Comparison of ENCODE assay signal across 26 cellular contexts in genomic region chr5:68957591-68957990, GRCh38.
"Had no signal": no experiment of that assay in that cellular context is flagged by ENCODE, and none has a peak within 500 bp of the region (broad histone marks: within the 10 kb centered on the region; RNA-seq: fewer than 3 reads in every experiment).

No MANE protein-coding gene starts in this region.

- H3K9me3 ChIP-seq: adrenal gland, breast epithelium had no signal

- H3K36me3 ChIP-seq: adrenal gland, breast epithelium had no signal

- H3K27me3 ChIP-seq: adrenal gland, breast epithelium had no signal

- H3K4me3 ChIP-seq: adrenal gland, breast epithelium, SK-N-MC had no signal

- H3K9me3 Mint-ChIP-seq: activated CD4-positive, alpha-beta memory T cell treated with anti-CD3 and anti-CD28 coated beads, Interleukin-2, amount 10 ng/mL, durations not matched to agents 7 days and 5 days; activated T-helper 2 cell treated with anti-CD3 and anti-CD28 coated beads, Interferon-gamma antibody, Interleukin-2, Interleukin-4, amounts not matched to agents 10 μg/mL and 5 μg/mL and 100 μg/mL, durations not matched to agents 14 hours and 24 hours and 36 hours; T-cell had no signal

- H3K27me3 Mint-ChIP-seq: activated CD4-positive, alpha-beta T cell treated with anti-CD3 and anti-CD28 coated beads for 36 hours; activated naive CD8-positive, alpha-beta T cell treated with anti-CD3 and anti-CD28 coated beads, Interleukin-2, amount 10 ng/mL, durations not matched to agents 7 days and 5 days; T-cell had no signal

- ATAC-seq: activated CD4-positive, alpha-beta T cell treated with anti-CD3 and anti-CD28 coated beads for 36 hours; T-cell had no signal

- H3K4me3 Mint-ChIP-seq: activated CD4-positive, alpha-beta memory T cell treated with anti-CD3 and anti-CD28 coated beads, Interleukin-2, amount 10 ng/mL, durations not matched to agents 7 days and 5 days; activated CD4-positive, alpha-beta T cell treated with anti-CD3 and anti-CD28 coated beads for 36 hours; activated naive CD8-positive, alpha-beta T cell treated with anti-CD3 and anti-CD28 coated beads, Interleukin-2, amount 10 ng/mL, durations not matched to agents 7 days and 5 days; T-cell had no signal

- H3K4me1 Mint-ChIP-seq: activated CD4-positive, alpha-beta memory T cell treated with anti-CD3 and anti-CD28 coated beads, Interleukin-2, amount 10 ng/mL, durations not matched to agents 7 days and 5 days; activated CD4-positive, alpha-beta T cell treated with anti-CD3 and anti-CD28 coated beads for 36 hours; activated naive CD8-positive, alpha-beta T cell treated with anti-CD3 and anti-CD28 coated beads, Interleukin-2, amount 10 ng/mL, durations not matched to agents 7 days and 5 days; T-cell had no signal

- H3K27ac Mint-ChIP-seq: activated CD4-positive, alpha-beta memory T cell treated with anti-CD3 and anti-CD28 coated beads, Interleukin-2, amount 10 ng/mL, durations not matched to agents 7 days and 5 days; activated CD4-positive, alpha-beta T cell treated with anti-CD3 and anti-CD28 coated beads for 36 hours; activated naive CD8-positive, alpha-beta T cell treated with anti-CD3 and anti-CD28 coated beads, Interleukin-2, amount 10 ng/mL, durations not matched to agents 7 days and 5 days; activated T-helper 2 cell treated with anti-CD3 and anti-CD28 coated beads, Interferon-gamma antibody, Interleukin-2, Interleukin-4, amounts not matched to agents 10 μg/mL and 5 μg/mL and 100 μg/mL, durations not matched to agents 14 hours and 24 hours and 36 hours; T-cell had no signal

- H3K36me3 Mint-ChIP-seq: activated naive CD8-positive, alpha-beta T cell treated with anti-CD3 and anti-CD28 coated beads, Interleukin-2, amount 10 ng/mL, durations not matched to agents 7 days and 5 days; T-cell had no signal

- DNase-seq: activated CD4-positive, alpha-beta memory T cell treated with anti-CD3 and anti-CD28 coated beads, Interleukin-2, amount 10 ng/mL, durations not matched to agents 7 days and 5 days; activated CD4-positive, alpha-beta T cell treated with anti-CD3 and anti-CD28 coated beads for 36 hours; activated CD4-positive, alpha-beta T cell treated with anti-CD3 and anti-CD28 coated beads, Interleukin-2, amount 50 U/mL, for 1 hour; activated gamma-delta T cell treated with Interleukin-2 at 50 U/mL for 16 hours; activated naive CD4-positive, alpha-beta T cell treated with anti-CD3 and anti-CD28 coated beads, Interleukin-2, amount 50 U/mL, for 16 hours; activated naive CD8-positive, alpha-beta T cell treated with anti-CD3 and anti-CD28 coated beads, Interleukin-2, amount 10 ng/mL, durations not matched to agents 7 days and 5 days; activated T-cell treated with anti-CD3 and anti-CD28 coated beads for 4 hours; activated T-cell treated with anti-CD3 and anti-CD28 coated beads, Interleukin-2, amount 50 U/mL, for 48 hours; adrenal gland; anterior cingulate cortex; caudate nucleus; KG1; NCI-H1092; NCI-H1417; NCI-H2029; NCI-H2107; NCI-H510A treated with DMSO at 0.1 percent for 48 hours; NCI-H69; SIG-M5; T-cell; T-helper 2 cell; T1000 had no signal

- H3K27ac ChIP-seq: adrenal gland, breast epithelium, SK-N-MC, VCaP had no signal
